ENCODE assay signal across 18 cellular contexts in the genomic region with DNA sequence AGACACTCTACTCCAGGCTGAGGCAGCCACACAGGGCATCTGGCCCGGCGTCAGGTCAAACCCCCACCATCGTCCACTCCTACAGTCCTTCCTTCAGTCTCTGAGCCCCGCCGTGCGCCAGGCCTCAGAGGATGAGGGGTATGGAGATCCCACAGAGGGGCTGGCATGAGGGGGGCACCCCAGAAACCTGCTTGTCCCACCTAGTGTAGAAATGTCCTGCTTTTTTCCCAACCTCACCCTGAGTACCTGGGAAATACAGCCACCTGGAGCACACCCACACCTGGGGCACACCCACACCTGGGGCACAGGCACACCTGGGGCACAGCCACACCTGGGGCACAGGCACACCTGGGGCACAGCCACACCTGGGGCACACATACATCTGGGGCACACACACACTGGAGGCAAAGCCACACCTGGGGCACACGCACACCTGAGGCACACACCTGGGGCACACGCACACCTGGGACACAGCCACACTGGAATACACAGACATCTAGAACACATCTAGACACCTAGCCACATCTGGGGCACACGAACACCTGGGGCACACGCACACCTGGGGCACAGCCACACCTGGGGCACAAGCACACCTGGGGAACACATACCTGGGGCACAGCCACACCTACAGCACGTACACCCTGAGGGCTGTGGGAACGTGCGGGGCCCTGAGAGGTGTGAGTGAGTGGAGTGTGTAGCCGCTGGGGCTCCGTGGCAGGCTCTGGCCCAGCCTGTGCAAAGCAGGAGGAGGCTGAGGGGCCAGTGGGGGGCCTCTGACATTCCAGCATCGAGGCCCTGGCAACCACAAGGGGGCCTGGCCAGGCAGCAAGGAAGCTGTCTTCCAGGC. TPM values are rescaled to one million over a fixed set of nuclear protein-coding genes. Genes with fewer than 3 reads are reported as not detected.
A peak's percentile ranks its signal among the peaks of the same experiment; 100 is the strongest.
DNase-seq lines count a peak whose midpoint lies in the region; ATAC-seq and TF ChIP-seq lines count a peak whose summit lies in the region.
"Had no signal": no experiment of that assay in that cellular context is flagged by ENCODE, and none has a peak within 500 bp of the region (broad histone marks: within the 10 kb centered on the region; RNA-seq: fewer than 3 reads in every experiment).

No MANE protein-coding gene starts in this region.

- H2BK12ac ChIP-seq in H9 (ENCODE audit: insufficient read length, low read depth, low read length) = no peak overlapping the region

- H3K14ac ChIP-seq in H9 (ENCODE audit: insufficient read depth, low read length) = no peak overlapping the region; the same call in 1 of the 2 replicates

- no peak overlapping the region for H3K4me2 ChIP-seq in H9 (ENCODE audit: insufficient read depth, insufficient read length, low read length)

- H3K4me3 Mint-ChIP-seq in H9 (no peak overlapping the region), WTC11 (no peak overlapping the region), endothelial cell (ENCODE audit: unreplicated experiment) (peak overlapping the region; percentile 73), progenitor cell of endocrine pancreas (ENCODE audit: low read depth) (no peak overlapping the region)
- H3K4me3 Mint-ChIP-seq: activated CD8-positive, alpha-beta T cell treated with anti-CD3 and anti-CD28 coated beads for 36 hours; activated naive CD8-positive, alpha-beta T cell treated with anti-CD3 and anti-CD28 coated beads, Interleukin-2, amount 10 ng/mL, durations not matched to agents 7 days and 5 days; CD4-positive, alpha-beta memory T cell had no signal

- H2AFZ ChIP-seq in H9 (ENCODE audit: low read length) = no peak overlapping the region
- H2AFZ ChIP-seq: GM23248 had no signal

- H3K4ac ChIP-seq in H9 (ENCODE audit: low read depth, low read length) = no peak overlapping the region

- POLR2A ChIA-PET in WTC11 (lab: Charles Lee) = no interaction called here

- ATAC-seq in WTC11 = peak; percentile 35
- no peak for ATAC-seq in GM18502 (IDR thresholded peaks at IDR 0.05; ENCODE audit: poor library complexity, unreplicated experiment)
- ATAC-seq: activated CD8-positive, alpha-beta T cell treated with anti-CD3 and anti-CD28 coated beads for 36 hours; mucosa of descending colon had no signal

- no peak overlapping the region for H2BK15ac ChIP-seq in H9 (ENCODE audit: low read depth, low read length)

- H3K9ac ChIP-seq in H9 (ENCODE audit: extremely low read depth, insufficient read length, low read length) = no peak overlapping the region
- H3K9ac ChIP-seq: GM23248 had no signal

- H3K27ac ChIP-seq in H9 (ENCODE audit: insufficient read length, low read depth, low read length) = no peak overlapping the region
- H3K27ac ChIP-seq: colonic mucosa, GM23248 had no signal

- H3K18ac ChIP-seq in H9 (ENCODE audit: insufficient read length, low read depth, low read length) = no peak overlapping the region

- H3K56ac ChIP-seq in H9 (ENCODE audit: insufficient read length, low read depth, low read length) = no peak overlapping the region

- H3K79me2 ChIP-seq in H9 (ENCODE audit: insufficient read depth, low read length) = no peaks in the 10 kb centered on the region

- no peaks in the 10 kb centered on the region for H3K9me3 Mint-ChIP-seq in H9
- no peaks in the 10 kb centered on the region for H3K9me3 Mint-ChIP-seq in WTC11
- no peaks in the 10 kb centered on the region for H3K9me3 Mint-ChIP-seq in endothelial cell (ENCODE audit: unreplicated experiment)
- H3K9me3 Mint-ChIP-seq in progenitor cell of endocrine pancreas (ENCODE audit: low read depth) = no peaks in the 10 kb centered on the region
- H3K9me3 Mint-ChIP-seq: activated CD8-positive, alpha-beta T cell treated with anti-CD3 and anti-CD28 coated beads for 36 hours; activated naive CD8-positive, alpha-beta T cell treated with anti-CD3 and anti-CD28 coated beads, Interleukin-2, amount 10 ng/mL, durations not matched to agents 7 days and 5 days; CD4-positive, alpha-beta memory T cell had no signal

- no peaks in the 10 kb centered on the region for H3K79me1 ChIP-seq in H9 (ENCODE audit: insufficient read depth, low read depth, low read length, poor library complexity, severe bottlenecking)

- H2AK5ac ChIP-seq in H9 (ENCODE audit: insufficient read length, low read length) = no peak overlapping the region

- no peaks in the 10 kb centered on the region for H4K20me1 ChIP-seq in H9 (ENCODE audit: control insufficient read depth, insufficient read depth, insufficient read length)

- peaks cover 12 to 31% (median 23%) of the 10 kb centered on the region in 3 experiments; a peak in 6 of 7 replicates for H3K36me3 Mint-ChIP-seq in H9 (ENCODE audit: insufficient read depth in 1 of 3, low read depth in 3 of 3)
- H3K36me3 Mint-ChIP-seq in WTC11 = peaks cover 12% of the 10 kb centered on the region
- peaks cover 13% of the 10 kb centered on the region for H3K36me3 Mint-ChIP-seq in endothelial cell (ENCODE audit: low read depth, unreplicated experiment)
- peaks cover 2% of the 10 kb centered on the region for H3K36me3 Mint-ChIP-seq in progenitor cell of endocrine pancreas (ENCODE audit: insufficient read depth)

- DNase-seq in H9 = no peak
- DNase-seq in WTC11 (ENCODE audit: low spot score) = peak; percentile 43
- no peak for DNase-seq in endothelial cell (ENCODE audit: low spot score)
- DNase-seq in progenitor cell of endocrine pancreas (ENCODE audit: low spot score, unreplicated experiment) = no peak
- no peak for DNase-seq in middle frontal gyrus (ENCODE audit: extremely low spot score, low spot score)
- DNase-seq in NCI-H82 (lab: John Stamatoyannopoulos, UW) = no peak
- DNase-seq: activated CD8-positive, alpha-beta T cell treated with anti-CD3 and anti-CD28 coated beads for 36 hours; activated naive CD8-positive, alpha-beta T cell treated with anti-CD3 and anti-CD28 coated beads, Interleukin-2, amount 10 ng/mL, durations not matched to agents 7 days and 5 days; CD4-positive, alpha-beta memory T cell; colonic mucosa; GM23248; mucosa of descending colon; NCI-H1092; NCI-H1930; NCI-H226; OCI-M1; trophoblast cell had no signal

- no peak overlapping the region for H3K27ac Mint-ChIP-seq in H9
- no peak overlapping the region for H3K27ac Mint-ChIP-seq in WTC11
- no peak overlapping the region for H3K27ac Mint-ChIP-seq in endothelial cell (ENCODE audit: unreplicated experiment)
- no peak overlapping the region for H3K27ac Mint-ChIP-seq in progenitor cell of endocrine pancreas
- H3K27ac Mint-ChIP-seq: activated CD8-positive, alpha-beta T cell treated with anti-CD3 and anti-CD28 coated beads for 36 hours; activated naive CD8-positive, alpha-beta T cell treated with anti-CD3 and anti-CD28 coated beads, Interleukin-2, amount 10 ng/mL, durations not matched to agents 7 days and 5 days; CD4-positive, alpha-beta memory T cell had no signal

- no peak overlapping the region for H3K23ac ChIP-seq in H9 (ENCODE audit: insufficient read length, low read depth, low read length)

- H3K23me2 ChIP-seq in H9 (ENCODE audit: insufficient read length, low read depth, low read length, poor library complexity, severe bottlenecking) = no peaks in the 10 kb centered on the region

- H4K91ac ChIP-seq in H9 (ENCODE audit: insufficient read length, low read depth, low read length) = no peak overlapping the region

- H2BK5ac ChIP-seq in H9 (ENCODE audit: insufficient read length, low read length) = no peak overlapping the region

- no CpG with 5 or more reads among the region's 16 CpGs for WGBS in H9 (ENCODE audit: extremely low coverage, insufficient read length, low lambda C conversion rate)

- H3T11ph ChIP-seq in H9 (ENCODE audit: low read length) = no peak overlapping the region

- H3K4me1 Mint-ChIP-seq in H9 (no peaks in the 10 kb centered on the region), WTC11 (no peaks in the 10 kb centered on the region), endothelial cell (ENCODE audit: unreplicated experiment) (no peaks in the 10 kb centered on the region), progenitor cell of endocrine pancreas (ENCODE audit: low read depth) (no peaks in the 10 kb centered on the region)
- H3K4me1 Mint-ChIP-seq: activated naive CD8-positive, alpha-beta T cell treated with anti-CD3 and anti-CD28 coated beads, Interleukin-2, amount 10 ng/mL, durations not matched to agents 7 days and 5 days had no signal

- no peak overlapping the region for H4K8ac ChIP-seq in H9 (replicated peaks; ENCODE audit: insufficient read length, low read depth, low read length)

- H2BK120ac ChIP-seq in H9 (ENCODE audit: low read depth, low read length, poor library complexity, severe bottlenecking) = no peak overlapping the region

- H3K9me3 ChIP-seq in H9 (ENCODE audit: control insufficient read depth, low read depth, low read length) = no peaks in the 10 kb centered on the region
- H3K9me3 ChIP-seq: colonic mucosa, mucosa of descending colon had no signal

- CTCF ChIA-PET in WTC11 (lab: Charles Lee) = interaction anchor here (1.0 to 6.1 kb wide), 5 partner anchors 8 to 49 kb away, joined by 3 to 55 read pairs (median 6); a partner anchor contains a TSS

- no peaks in the 10 kb centered on the region for H3K27me3 Mint-ChIP-seq in H9 (ENCODE audit: low read depth)
- H3K27me3 Mint-ChIP-seq in WTC11 (ENCODE audit: low read depth) = no peaks in the 10 kb centered on the region
- peaks cover 11% of the 10 kb centered on the region for H3K27me3 Mint-ChIP-seq in endothelial cell (ENCODE audit: unreplicated experiment)
- no peaks in the 10 kb centered on the region for H3K27me3 Mint-ChIP-seq in progenitor cell of endocrine pancreas
- H3K27me3 Mint-ChIP-seq: activated CD8-positive, alpha-beta T cell treated with anti-CD3 and anti-CD28 coated beads for 36 hours; activated naive CD8-positive, alpha-beta T cell treated with anti-CD3 and anti-CD28 coated beads, Interleukin-2, amount 10 ng/mL, durations not matched to agents 7 days and 5 days; CD4-positive, alpha-beta memory T cell had no signal

- TF ChIP-seq CTCF in H9 (conservative IDR thresholded peaks at IDR 0.05) (peak; percentile 49; the same call in 2 of the 3 replicates), WTC11 (IDR thresholded peaks at IDR 0.05) (no peak), endothelial cell (IDR thresholded peaks at IDR 0.05; ENCODE audit: unreplicated experiment) (no peak), progenitor cell of endocrine pancreas (IDR thresholded peaks at IDR 0.05; ENCODE audit: unreplicated experiment) (peak; percentile 12)

- H3K27me3 ChIP-seq in H9 (ENCODE audit: insufficient read depth, low read length) = no peaks in the 10 kb centered on the region
- H3K27me3 ChIP-seq: colonic mucosa had no signal

- H3K4me1 ChIP-seq in H9 (ENCODE audit: insufficient read depth, low read length) = no peaks in the 10 kb centered on the region
- H3K4me1 ChIP-seq: colonic mucosa had no signal

- H4K5ac ChIP-seq in H9 (ENCODE audit: insufficient read length, low read depth, low read length) = no peak overlapping the region

- no peak overlapping the region for H2BK20ac ChIP-seq in H9 (ENCODE audit: low read depth, low read length, poor library complexity, severe bottlenecking)

RNA-seq across cellular contexts. Expression of a gene that starts 18.4 kb away (rescaled TPM):
- total RNA-seq in H9 (2021) = 95.1 and 101 TPM in 2 replicates
- 105 to 121 TPM (median 106 TPM) in 3 replicates for total RNA-seq in WTC11 (2021)
- total RNA-seq in endothelial cell (ENCODE audit: unreplicated experiment) = 133 TPM
- 147 and 151 TPM in 2 replicates for total RNA-seq in progenitor cell of endocrine pancreas

RNA-seq across cellular contexts. Expression of a gene that starts 23.7 kb away (rescaled TPM):
- 5.9 and 6.1 TPM in 2 replicates for total RNA-seq in H9 (2021)
- 5.4 to 6.4 TPM (median 5.5 TPM) in 3 replicates for total RNA-seq in WTC11 (2021)
- 2.4 TPM for total RNA-seq in endothelial cell (ENCODE audit: unreplicated experiment)
- 12.3 and 12.6 TPM in 2 replicates for total RNA-seq in progenitor cell of endocrine pancreas

RNA-seq across cellular contexts. Expression of a gene that starts 24.2 kb away (rescaled TPM):
- 125 and 128 TPM in 2 replicates for total RNA-seq in H9 (2021)
- total RNA-seq in WTC11 (2021) = 113 to 128 TPM (median 124 TPM) in 3 replicates
- 84.3 TPM for total RNA-seq in endothelial cell (ENCODE audit: unreplicated experiment)
- 98.6 and 116 TPM in 2 replicates for total RNA-seq in progenitor cell of endocrine pancreas

RNA-seq across cellular contexts. Expression of a gene that starts 53.2 kb away (rescaled TPM):
- total RNA-seq in H9 (2021) = 7.8 and 8.5 TPM in 2 replicates
- total RNA-seq in WTC11 (2021) = 10.0 to 13.3 TPM (median 12.0 TPM) in 3 replicates
- 6.1 TPM for total RNA-seq in endothelial cell (ENCODE audit: unreplicated experiment)
- total RNA-seq in progenitor cell of endocrine pancreas = 8.9 and 9.7 TPM in 2 replicates

Comparison
In these comparisons a context has a peak if more than half of its experiments do, and no peak if none do; other contexts are left out.
1. CTCF ChIP-seq: peak in H9 (single experiment) and progenitor cell of endocrine pancreas (single experiment); none in WTC11 (single experiment) and endothelial cell (single experiment).